In the genomic region with DNA sequence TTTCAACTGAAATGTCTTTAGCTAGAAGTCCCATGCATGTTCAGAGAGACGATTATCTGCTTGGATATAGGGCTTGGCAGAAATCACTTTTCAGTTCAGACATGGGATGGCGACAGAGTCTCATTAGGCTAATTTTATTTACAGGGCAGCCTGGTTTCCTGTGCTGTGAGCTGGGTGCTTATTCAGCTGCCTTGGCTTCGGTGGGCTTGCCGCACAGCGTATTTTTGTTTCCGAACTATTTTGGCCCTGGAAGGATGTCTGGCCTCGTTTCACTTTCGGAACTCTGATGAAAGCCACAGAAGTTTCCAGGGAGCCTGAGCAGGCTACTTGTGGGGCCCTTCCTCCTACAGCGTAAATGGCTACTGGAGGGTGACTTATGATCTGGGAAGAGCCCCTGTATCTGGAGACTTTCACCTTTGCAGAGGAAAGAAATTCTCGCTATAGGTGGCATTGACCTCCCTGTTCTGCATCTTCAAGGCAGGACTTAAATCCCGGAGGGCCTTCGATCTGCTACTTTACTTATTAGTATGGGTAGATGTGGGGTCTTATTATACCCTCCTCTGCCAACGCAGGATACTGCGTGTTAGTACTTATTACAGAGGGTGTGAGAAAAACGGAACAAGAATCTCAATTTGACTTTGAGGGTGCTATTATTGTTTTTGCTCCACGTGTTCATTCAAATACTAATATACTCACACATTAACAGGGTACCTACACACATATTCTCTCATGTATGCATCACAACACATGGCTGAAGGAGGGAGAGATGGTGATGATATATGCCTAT, we compare ENCODE assay signal across 9 cellular contexts.
DNase-seq lines count a peak whose midpoint lies in the region; ATAC-seq and TF ChIP-seq lines count a peak whose summit lies in the region.
"Had no signal": no experiment of that assay in that cellular context is flagged by ENCODE, and none has a peak within 500 bp of the region (broad histone marks: within the 10 kb centered on the region; RNA-seq: fewer than 3 reads in every experiment).

No MANE protein-coding gene starts in this region.

- H3K27me3 ChIP-seq in GM06990 (replicated peaks; ENCODE audit: control insufficient read depth, insufficient read depth, low read length) = no peaks in the 10 kb centered on the region
- H3K27me3 ChIP-seq in effector memory CD4-positive, alpha-beta T cell (replicated peaks; ENCODE audit: control insufficient read depth, insufficient read depth, low read length, poor library complexity, severe bottlenecking) = no peaks in the 10 kb centered on the region

- TF ChIP-seq CTCF in GM06990 (IDR thresholded peaks at IDR 0.05; ENCODE audit: insufficient read depth, low read length, poor library complexity, severe bottlenecking) (peak; percentile 67), GM20000 (IDR thresholded peaks at IDR 0.05; ENCODE audit: extremely low read depth, missing control alignments) (no peak)

- H3K4me3 ChIP-seq in GM06990 (replicated peaks; ENCODE audit: low read depth, low read length) = 0 out of 2 replicates have a peak overlapping the region, but pooled peaks have one; percentile 1
- H3K4me3 ChIP-seq in effector memory CD4-positive, alpha-beta T cell (ENCODE audit: insufficient read depth, low read depth, low read length, poor library complexity, severe bottlenecking) = no peak overlapping the region

- no peaks in the 10 kb centered on the region for H3K9me3 Mint-ChIP-seq in naive B cell
- H3K9me3 Mint-ChIP-seq: activated naive CD4-positive, alpha-beta T cell treated with anti-CD3 and anti-CD28 coated beads, Interleukin-2, amount 50 U/mL, for 24 hours had no signal

- no peaks in the 10 kb centered on the region for H3K36me3 ChIP-seq in GM06990 (ENCODE audit: control insufficient read depth, insufficient read depth, low read length)
- no peaks in the 10 kb centered on the region for H3K36me3 ChIP-seq in effector memory CD4-positive, alpha-beta T cell (ENCODE audit: control insufficient read depth, insufficient read depth, low read length)

- peak overlapping the region in 4 of 8 donors; percentile 17 to 48 (median 29) for H3K4me3 Mint-ChIP-seq in naive B cell
- H3K4me3 Mint-ChIP-seq: activated naive CD4-positive, alpha-beta T cell treated with anti-CD3 and anti-CD28 coated beads, Interleukin-2, amount 50 U/mL, for 24 hours had no signal

- H3K9me3 ChIP-seq in effector memory CD4-positive, alpha-beta T cell (ENCODE audit: control insufficient read depth, low read length) = no peaks in the 10 kb centered on the region

- no peak overlapping the region for H3K27ac ChIP-seq in effector memory CD4-positive, alpha-beta T cell (ENCODE audit: insufficient read depth, low read length, poor library complexity, severe bottlenecking)

- no peaks in the 10 kb centered on the region for H3K4me1 ChIP-seq in effector memory CD4-positive, alpha-beta T cell (ENCODE audit: control insufficient read depth, insufficient read depth, low read length, poor library complexity, severe bottlenecking)

- no peaks in the 10 kb centered on the region for H3K27me3 Mint-ChIP-seq in naive B cell
- H3K27me3 Mint-ChIP-seq: activated naive CD4-positive, alpha-beta T cell treated with anti-CD3 and anti-CD28 coated beads, Interleukin-2, amount 50 U/mL, for 24 hours had no signal

- ATAC-seq in HG03460 (IDR thresholded peaks at IDR 0.05; ENCODE audit: unreplicated experiment) = peak; percentile 96
- peak; percentile 94 for ATAC-seq in SK-N-SH treated with all-trans-retinoic acid at 6 μM for 48 hours
- peak; percentile 12 to 56 for ATAC-seq in naive B cell (ENCODE audit: low read depth in 2 of 2)

- peaks cover 3 to 20% (median 14%) of the 10 kb centered on the region in 3 donors for H3K4me1 Mint-ChIP-seq in naive B cell
- H3K4me1 Mint-ChIP-seq: activated naive CD4-positive, alpha-beta T cell treated with anti-CD3 and anti-CD28 coated beads, Interleukin-2, amount 50 U/mL, for 24 hours had no signal

- H3K36me3 Mint-ChIP-seq in naive B cell = no peaks in the 10 kb centered on the region
- H3K36me3 Mint-ChIP-seq: activated naive CD4-positive, alpha-beta T cell treated with anti-CD3 and anti-CD28 coated beads, Interleukin-2, amount 50 U/mL, for 24 hours had no signal

- H3K27ac Mint-ChIP-seq in naive B cell = peak overlapping the region in 2 of 6 donors; percentile 29 to 47
- H3K27ac Mint-ChIP-seq: activated naive CD4-positive, alpha-beta T cell treated with anti-CD3 and anti-CD28 coated beads, Interleukin-2, amount 50 U/mL, for 24 hours had no signal

- peak; percentile 59 for DNase-seq in GM06990 (ENCODE audit: extremely low read depth, insufficient read length)
- peak; percentile 58 for DNase-seq in GM20000 (ENCODE audit: low spot score)
- peak; percentile 71 for DNase-seq in fibroblast of gingiva (ENCODE audit: low read depth)
- peak; percentile 6 for DNase-seq in naive B cell
- DNase-seq in effector memory CD4-positive, alpha-beta T cell = no peak
- no peak for DNase-seq in LoVo (ENCODE audit: low spot score)

TF ChIP-seq in SK-N-SH treated with all-trans-retinoic acid at 6 μM for 48 hours, 23 proteins besides CTCF, POLR2A, EP300 and RAD21:
- TF ChIP-seq ZFP30 (CRISPR knock-in tag; IDR thresholded peaks at IDR 0.05) (no peak), CSDC2 (CRISPR knock-in tag; IDR thresholded peaks at IDR 0.05) (no peak), ZNF70 (CRISPR knock-in tag; IDR thresholded peaks at IDR 0.05) (no peak), ESRRG (CRISPR knock-in tag; IDR thresholded peaks at IDR 0.05) (no peak), OSR1 (CRISPR knock-in tag; IDR thresholded peaks at IDR 0.05) (no peak), SNAI2 (CRISPR knock-in tag; IDR thresholded peaks at IDR 0.05) (no peak), TOX (CRISPR knock-in tag; IDR thresholded peaks at IDR 0.05; ENCODE audit: borderline replicate concordance) (no peak)
- TF ChIP-seq, protein P1, sequence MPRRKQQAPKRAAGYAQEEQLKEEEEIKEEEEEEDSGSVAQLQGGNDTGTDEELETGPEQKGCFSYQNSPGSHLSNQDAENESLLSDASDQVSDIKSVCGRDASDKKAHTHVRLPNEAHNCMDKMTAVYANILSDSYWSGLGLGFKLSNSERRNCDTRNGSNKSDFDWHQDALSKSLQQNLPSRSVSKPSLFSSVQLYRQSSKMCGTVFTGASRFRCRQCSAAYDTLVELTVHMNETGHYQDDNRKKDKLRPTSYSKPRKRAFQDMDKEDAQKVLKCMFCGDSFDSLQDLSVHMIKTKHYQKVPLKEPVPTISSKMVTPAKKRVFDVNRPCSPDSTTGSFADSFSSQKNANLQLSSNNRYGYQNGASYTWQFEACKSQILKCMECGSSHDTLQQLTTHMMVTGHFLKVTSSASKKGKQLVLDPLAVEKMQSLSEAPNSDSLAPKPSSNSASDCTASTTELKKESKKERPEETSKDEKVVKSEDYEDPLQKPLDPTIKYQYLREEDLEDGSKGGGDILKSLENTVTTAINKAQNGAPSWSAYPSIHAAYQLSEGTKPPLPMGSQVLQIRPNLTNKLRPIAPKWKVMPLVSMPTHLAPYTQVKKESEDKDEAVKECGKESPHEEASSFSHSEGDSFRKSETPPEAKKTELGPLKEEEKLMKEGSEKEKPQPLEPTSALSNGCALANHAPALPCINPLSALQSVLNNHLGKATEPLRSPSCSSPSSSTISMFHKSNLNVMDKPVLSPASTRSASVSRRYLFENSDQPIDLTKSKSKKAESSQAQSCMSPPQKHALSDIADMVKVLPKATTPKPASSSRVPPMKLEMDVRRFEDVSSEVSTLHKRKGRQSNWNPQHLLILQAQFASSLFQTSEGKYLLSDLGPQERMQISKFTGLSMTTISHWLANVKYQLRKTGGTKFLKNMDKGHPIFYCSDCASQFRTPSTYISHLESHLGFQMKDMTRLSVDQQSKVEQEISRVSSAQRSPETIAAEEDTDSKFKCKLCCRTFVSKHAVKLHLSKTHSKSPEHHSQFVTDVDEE (CRISPR knock-in tag; IDR thresholded peaks at IDR 0.05) = 0 out of 2 replicates have a peak, but pooled peaks have one; percentile 54

Comparison
In these comparisons a context has a peak if more than half of its experiments do, and no peak if none do; other contexts are left out.
1. DNase-seq: peak in GM06990 (single experiment), GM20000 (single experiment), fibroblast of gingiva (single experiment) and naive B cell (single experiment); none in effector memory CD4-positive, alpha-beta T cell (0 of 3) and LoVo (single experiment).
2. ATAC-seq: peak in every context shown above with its lines; median percentile 96 in HG03460; 94 in SK-N-SH treated with all-trans-retinoic acid at 6 μM for 48 hours; 34 in naive B cell.